ENCODE assay signal across 2 cellular contexts in the genomic region with DNA sequence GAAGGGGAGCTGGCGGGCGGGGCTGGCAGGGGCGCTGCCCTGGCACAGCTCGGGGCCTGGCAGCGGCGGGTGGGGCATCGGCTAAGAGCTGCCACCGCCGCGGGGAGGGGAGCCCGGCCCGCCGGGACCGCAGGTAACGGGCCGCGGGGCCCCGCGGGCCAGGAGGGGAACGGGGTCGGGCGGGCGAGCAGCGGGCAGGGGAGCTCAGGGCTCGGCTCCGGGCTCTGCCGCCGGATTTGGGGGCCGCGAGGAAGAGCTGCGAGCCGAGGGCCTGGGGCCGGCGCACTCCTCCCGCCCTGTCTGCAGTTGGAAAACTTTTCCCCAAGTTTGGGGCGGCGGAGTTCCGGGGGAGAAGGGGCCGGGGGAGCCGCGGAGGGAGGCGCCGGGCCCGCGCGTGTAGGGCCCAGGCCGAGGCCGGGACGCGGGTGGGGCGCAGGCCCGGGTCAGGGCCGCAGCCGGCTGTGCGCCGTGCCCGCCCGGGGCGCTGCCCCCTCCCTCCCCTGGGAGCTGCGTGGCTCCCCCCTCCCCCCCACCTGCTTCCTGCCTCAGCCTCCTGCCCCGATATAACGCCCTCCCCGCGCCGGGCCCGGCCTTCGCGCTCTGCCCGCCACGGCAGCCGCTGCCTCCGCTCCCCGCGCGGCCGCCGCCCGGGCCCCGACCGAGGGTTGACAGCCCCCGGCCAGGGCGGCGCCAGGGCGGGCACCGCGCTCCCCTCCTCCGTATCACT.
TF ChIP-seq lines count a peak whose summit lies in the region.

No MANE protein-coding gene starts in this region.

TF ChIP-seq in A549, 52 proteins besides CTCF, POLR2A, EP300 and RAD21:
- no peak for TF ChIP-seq ZC3H11A (IDR thresholded peaks at IDR 0.05)
- TF ChIP-seq MAZ (IDR thresholded peaks at IDR 0.05; ENCODE audit: borderline replicate concordance, low read depth, low read length): no peak
- TF ChIP-seq KDM1A (IDR thresholded peaks at IDR 0.05; ENCODE audit: low read depth): no peak
- TF ChIP-seq, protein P1, sequence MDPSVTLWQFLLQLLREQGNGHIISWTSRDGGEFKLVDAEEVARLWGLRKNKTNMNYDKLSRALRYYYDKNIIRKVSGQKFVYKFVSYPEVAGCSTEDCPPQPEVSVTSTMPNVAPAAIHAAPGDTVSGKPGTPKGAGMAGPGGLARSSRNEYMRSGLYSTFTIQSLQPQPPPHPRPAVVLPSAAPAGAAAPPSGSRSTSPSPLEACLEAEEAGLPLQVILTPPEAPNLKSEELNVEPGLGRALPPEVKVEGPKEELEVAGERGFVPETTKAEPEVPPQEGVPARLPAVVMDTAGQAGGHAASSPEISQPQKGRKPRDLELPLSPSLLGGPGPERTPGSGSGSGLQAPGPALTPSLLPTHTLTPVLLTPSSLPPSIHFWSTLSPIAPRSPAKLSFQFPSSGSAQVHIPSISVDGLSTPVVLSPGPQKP (IDR thresholded peaks at IDR 0.05; ENCODE audit: low read depth, low read length): no peak
- no peak for TF ChIP-seq HOXB13 (CRISPR knock-in tag; IDR thresholded peaks at IDR 0.05; ENCODE audit: low read depth)
- TF ChIP-seq CBX8 (IDR thresholded peaks at IDR 0.05): no peak
- TF ChIP-seq, protein P2, sequence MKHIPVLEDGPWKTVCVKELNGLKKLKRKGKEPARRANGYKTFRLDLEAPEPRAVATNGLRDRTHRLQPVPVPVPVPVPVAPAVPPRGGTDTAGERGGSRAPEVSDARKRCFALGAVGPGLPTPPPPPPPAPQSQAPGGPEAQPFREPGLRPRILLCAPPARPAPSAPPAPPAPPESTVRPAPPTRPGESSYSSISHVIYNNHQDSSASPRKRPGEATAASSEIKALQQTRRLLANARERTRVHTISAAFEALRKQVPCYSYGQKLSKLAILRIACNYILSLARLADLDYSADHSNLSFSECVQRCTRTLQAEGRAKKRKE (CRISPR knock-in tag; IDR thresholded peaks at IDR 0.05; ENCODE audit: low read depth): no peak
- TF ChIP-seq, protein P3, sequence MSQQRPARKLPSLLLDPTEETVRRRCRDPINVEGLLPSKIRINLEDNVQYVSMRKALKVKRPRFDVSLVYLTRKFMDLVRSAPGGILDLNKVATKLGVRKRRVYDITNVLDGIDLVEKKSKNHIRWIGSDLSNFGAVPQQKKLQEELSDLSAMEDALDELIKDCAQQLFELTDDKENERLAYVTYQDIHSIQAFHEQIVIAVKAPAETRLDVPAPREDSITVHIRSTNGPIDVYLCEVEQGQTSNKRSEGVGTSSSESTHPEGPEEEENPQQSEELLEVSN (IDR thresholded peaks at IDR 0.05; ENCODE audit: borderline replicate concordance, low read depth): no peak
- TF ChIP-seq TP53 (CRISPR knock-in tag; IDR thresholded peaks at IDR 0.05): no peak
- TF ChIP-seq, protein P4, sequence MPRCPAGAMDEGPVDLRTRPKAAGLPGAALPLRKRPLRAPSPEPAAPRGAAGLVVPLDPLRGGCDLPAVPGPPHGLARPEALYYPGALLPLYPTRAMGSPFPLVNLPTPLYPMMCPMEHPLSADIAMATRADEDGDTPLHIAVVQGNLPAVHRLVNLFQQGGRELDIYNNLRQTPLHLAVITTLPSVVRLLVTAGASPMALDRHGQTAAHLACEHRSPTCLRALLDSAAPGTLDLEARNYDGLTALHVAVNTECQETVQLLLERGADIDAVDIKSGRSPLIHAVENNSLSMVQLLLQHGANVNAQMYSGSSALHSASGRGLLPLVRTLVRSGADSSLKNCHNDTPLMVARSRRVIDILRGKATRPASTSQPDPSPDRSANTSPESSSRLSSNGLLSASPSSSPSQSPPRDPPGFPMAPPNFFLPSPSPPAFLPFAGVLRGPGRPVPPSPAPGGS (IDR thresholded peaks at IDR 0.05): no peak
- no peak for TF ChIP-seq BHLHE40 (IDR thresholded peaks at IDR 0.05; ENCODE audit: low read depth, low read length)
- TF ChIP-seq, protein P5, sequence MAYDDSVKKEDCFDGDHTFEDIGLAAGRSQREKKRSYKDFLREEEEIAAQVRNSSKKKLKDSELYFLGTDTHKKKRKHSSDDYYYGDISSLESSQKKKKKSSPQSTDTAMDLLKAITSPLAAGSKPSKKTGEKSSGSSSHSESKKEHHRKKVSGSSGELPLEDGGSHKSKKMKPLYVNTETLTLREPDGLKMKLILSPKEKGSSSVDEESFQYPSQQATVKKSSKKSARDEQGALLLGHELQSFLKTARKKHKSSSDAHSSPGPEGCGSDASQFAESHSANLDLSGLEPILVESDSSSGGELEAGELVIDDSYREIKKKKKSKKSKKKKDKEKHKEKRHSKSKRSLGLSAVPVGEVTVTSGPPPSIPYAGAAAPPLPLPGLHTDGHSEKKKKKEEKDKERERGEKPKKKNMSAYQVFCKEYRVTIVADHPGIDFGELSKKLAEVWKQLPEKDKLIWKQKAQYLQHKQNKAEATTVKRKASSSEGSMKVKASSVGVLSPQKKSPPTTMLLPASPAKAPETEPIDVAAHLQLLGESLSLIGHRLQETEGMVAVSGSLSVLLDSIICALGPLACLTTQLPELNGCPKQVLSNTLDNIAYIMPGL (CRISPR knock-in tag; IDR thresholded peaks at IDR 0.05; ENCODE audit: borderline replicate concordance): no peak
- TF ChIP-seq RARB (CRISPR knock-in tag; IDR thresholded peaks at IDR 0.05): no peak
- TF ChIP-seq GATA3 (IDR thresholded peaks at IDR 0.05; ENCODE audit: borderline replicate concordance): no peak
- no peak for TF ChIP-seq HOXA7 (CRISPR knock-in tag; IDR thresholded peaks at IDR 0.05)
- no peak for TF ChIP-seq EHMT2 (IDR thresholded peaks at IDR 0.05; ENCODE audit: low read depth)

TF ChIP-seq in HepG2, 621 proteins besides CTCF, POLR2A, EP300 and RAD21:
- TF ChIP-seq, protein P6, sequence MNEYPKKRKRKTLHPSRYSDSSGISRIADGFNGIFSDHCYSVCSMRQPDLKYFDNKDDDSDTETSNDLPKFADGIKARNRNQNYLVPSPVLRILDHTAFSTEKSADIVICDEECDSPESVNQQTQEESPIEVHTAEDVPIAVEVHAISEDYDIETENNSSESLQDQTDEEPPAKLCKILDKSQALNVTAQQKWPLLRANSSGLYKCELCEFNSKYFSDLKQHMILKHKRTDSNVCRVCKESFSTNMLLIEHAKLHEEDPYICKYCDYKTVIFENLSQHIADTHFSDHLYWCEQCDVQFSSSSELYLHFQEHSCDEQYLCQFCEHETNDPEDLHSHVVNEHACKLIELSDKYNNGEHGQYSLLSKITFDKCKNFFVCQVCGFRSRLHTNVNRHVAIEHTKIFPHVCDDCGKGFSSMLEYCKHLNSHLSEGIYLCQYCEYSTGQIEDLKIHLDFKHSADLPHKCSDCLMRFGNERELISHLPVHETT (CRISPR knock-in tag; conservative IDR thresholded peaks at IDR 0.05): no peak
- no peak for TF ChIP-seq PCBP2 (optimal IDR thresholded peaks at IDR 0.05; ENCODE audit: low read depth, low read length, poor library complexity, severe bottlenecking)
- TF ChIP-seq ZNF644 (CRISPR knock-in tag; IDR thresholded peaks at IDR 0.05; ENCODE audit: low read depth): no peak
